19 cellular contexts compared by ENCODE assay signal in the genomic region with DNA sequence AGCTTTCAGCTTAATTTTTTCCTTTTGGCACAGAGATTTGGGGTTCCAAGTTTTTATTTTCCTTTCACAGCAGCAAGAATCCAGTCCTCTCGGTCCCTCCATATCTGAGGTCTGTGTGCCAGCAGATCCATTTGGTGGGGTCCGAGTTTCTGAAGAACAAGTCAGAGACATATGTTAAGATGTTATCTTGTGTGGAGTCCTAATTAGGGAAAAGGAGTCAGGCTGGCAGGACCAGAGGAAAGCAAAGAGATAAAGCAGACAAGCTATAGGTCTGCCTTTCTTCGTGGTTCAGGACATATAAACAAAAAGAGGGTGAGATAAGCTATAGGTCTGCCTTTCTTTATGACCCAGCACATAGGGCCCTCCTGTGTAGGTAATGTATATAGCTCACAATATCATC.
"Had no signal": no experiment of that assay in that cellular context is flagged by ENCODE, and none has a peak within 500 bp of the region (broad histone marks: within the 10 kb centered on the region; RNA-seq: fewer than 3 reads in every experiment).

No MANE protein-coding gene starts in this region.

- H3K27me3 Mint-ChIP-seq: activated CD4-positive, alpha-beta memory T cell treated with anti-CD3 and anti-CD28 coated beads for 36 hours; activated naive CD8-positive, alpha-beta T cell treated with anti-CD3 and anti-CD28 coated beads, Interleukin-2, amount 10 ng/mL, durations not matched to agents 7 days and 5 days; T-helper 17 cell had no signal

- H3K9me3 Mint-ChIP-seq: activated CD4-positive, alpha-beta memory T cell treated with anti-CD3 and anti-CD28 coated beads for 36 hours; activated naive CD4-positive, alpha-beta T cell treated with anti-CD3 and anti-CD28 coated beads for 36 hours; activated naive CD8-positive, alpha-beta T cell treated with anti-CD3 and anti-CD28 coated beads, Interleukin-2, amount 10 ng/mL, durations not matched to agents 7 days and 5 days; activated T-cell treated with anti-CD3 and anti-CD28 coated beads, Interleukin-2, amount 50 U/mL, for 72 hours; natural killer cell had no signal

- H3K27ac Mint-ChIP-seq: activated CD4-positive, alpha-beta memory T cell treated with anti-CD3 and anti-CD28 coated beads for 36 hours; activated naive CD4-positive, alpha-beta T cell treated with anti-CD3 and anti-CD28 coated beads for 36 hours; activated naive CD8-positive, alpha-beta T cell treated with anti-CD3 and anti-CD28 coated beads, Interleukin-2, amount 10 ng/mL, durations not matched to agents 7 days and 5 days; activated T-cell treated with anti-CD3 and anti-CD28 coated beads, Interleukin-2, amount 50 U/mL, for 72 hours; natural killer cell; progenitor cell of endocrine pancreas; T-helper 17 cell had no signal

- H3K4me3 Mint-ChIP-seq: activated CD4-positive, alpha-beta memory T cell treated with anti-CD3 and anti-CD28 coated beads for 36 hours; activated naive CD4-positive, alpha-beta T cell treated with anti-CD3 and anti-CD28 coated beads for 36 hours; activated naive CD8-positive, alpha-beta T cell treated with anti-CD3 and anti-CD28 coated beads, Interleukin-2, amount 10 ng/mL, durations not matched to agents 7 days and 5 days; activated T-cell treated with anti-CD3 and anti-CD28 coated beads, Interleukin-2, amount 50 U/mL, for 72 hours; natural killer cell; T-helper 17 cell had no signal

- DNase-seq: activated CD4-positive, alpha-beta memory T cell treated with anti-CD3 and anti-CD28 coated beads for 36 hours; activated CD4-positive, alpha-beta T cell treated with anti-CD3 and anti-CD28 coated beads for 48 hours; activated CD4-positive, CD25-positive, alpha-beta regulatory T cell; activated effector memory CD4-positive, alpha-beta T cell treated with Interleukin-2 at 50 U/mL for 16 hours; activated naive CD4-positive, alpha-beta T cell treated with anti-CD3 and anti-CD28 coated beads for 36 hours; activated naive CD8-positive, alpha-beta T cell treated with anti-CD3 and anti-CD28 coated beads, Interleukin-2, amount 10 ng/mL, durations not matched to agents 7 days and 5 days; activated T-cell treated with anti-CD3 and anti-CD28 coated beads, Interleukin-2, amount 50 U/mL, for 72 hours; amniotic stem cell; colonic mucosa; dorsolateral prefrontal cortex; heart left ventricle; midbrain; natural killer cell; stimulated activated CD4-positive, alpha-beta T cell treated with anti-CD3 and anti-CD28 coated beads, Interleukin-4, amount 100 ng/mL, for 24 hours; stimulated activated naive CD4-positive, alpha-beta T cell treated with Interleukin-2 at 50 U/mL for 16 hours; T-helper 17 cell; upper lobe of left lung had no signal

- H3K36me3 Mint-ChIP-seq: activated CD4-positive, alpha-beta memory T cell treated with anti-CD3 and anti-CD28 coated beads for 36 hours; natural killer cell had no signal

- H3K4me1 Mint-ChIP-seq: activated naive CD8-positive, alpha-beta T cell treated with anti-CD3 and anti-CD28 coated beads, Interleukin-2, amount 10 ng/mL, durations not matched to agents 7 days and 5 days; natural killer cell; T-helper 17 cell had no signal

- ATAC-seq: activated T-cell treated with anti-CD3 and anti-CD28 coated beads, Interleukin-2, amount 50 U/mL, for 72 hours; heart left ventricle; left lobe of liver; T-helper 17 cell had no signal
